ENCODE assay signal across 13 cellular contexts in genomic region chr18:13436596-13436995, GRCh38.
DNase-seq lines count a peak whose midpoint lies in the region; ATAC-seq lines count a peak whose summit lies in the region.
"Had no signal": no experiment of that assay in that cellular context is flagged by ENCODE, and none has a peak within 500 bp of the region (broad histone marks: within the 10 kb centered on the region; RNA-seq: fewer than 3 reads in every experiment).

No MANE protein-coding gene starts in this region.

- no peak overlapping the region for H3K4me3 Mint-ChIP-seq in T-helper 1 cell treated with Interleukin-12 subunit alpha and Interleukin-12 subunit beta and Interleukin-4 antibody, amounts not matched to agents 30 μg/mL and 1 μg/mL, for 36 hours
- H3K4me3 Mint-ChIP-seq in naive thymus-derived CD8-positive, alpha-beta T cell: peak overlapping the region; percentile 53 to 87 (median 80)
- H3K4me3 Mint-ChIP-seq: activated B cell treated with CpG ODN at 0.5 μM for 24 hours, neural crest cell had no signal

- H3K9ac ChIP-seq in BLaER1 treated with 17β-estradiol and CSF1 and Interleukin-3, amounts not matched to agents 10 nM and 100 nM: peak overlapping the region in 8 of 11 experiments; percentile 8 to 78 (median 61); a peak in 13 of 22 replicates

- ATAC-seq in activated naive CD4-positive, alpha-beta T cell treated with anti-CD3 and anti-CD28 coated beads, Interleukin-2, amount 50 U/mL, for 72 hours: no peak
- peak; percentile 48 to 63 for ATAC-seq in naive thymus-derived CD8-positive, alpha-beta T cell
- no peak for ATAC-seq in HG02623 (IDR thresholded peaks at IDR 0.05; ENCODE audit: unreplicated experiment)
- no peak for ATAC-seq in GM18519 (IDR thresholded peaks at IDR 0.05; ENCODE audit: low FRiP score, unreplicated experiment)
- ATAC-seq in HG03378 (IDR thresholded peaks at IDR 0.05; ENCODE audit: unreplicated experiment): no peak

- no peaks in the 10 kb centered on the region for H3K36me3 Mint-ChIP-seq in T-helper 1 cell treated with Interleukin-12 subunit alpha and Interleukin-12 subunit beta and Interleukin-4 antibody, amounts not matched to agents 30 μg/mL and 1 μg/mL, for 36 hours (ENCODE audit: low read depth)
- H3K36me3 Mint-ChIP-seq in activated naive CD4-positive, alpha-beta T cell treated with anti-CD3 and anti-CD28 coated beads, Interleukin-2, amount 50 U/mL, for 72 hours: peaks cover 0 to 3% of the 10 kb centered on the region in 2 donors
- peaks cover 0 to 2% (median 0%) of the 10 kb centered on the region in 3 donors for H3K36me3 Mint-ChIP-seq in naive thymus-derived CD8-positive, alpha-beta T cell

- no peaks in the 10 kb centered on the region for H3K9me3 ChIP-seq in BLaER1 treated with 17β-estradiol and CSF1 and Interleukin-3, amounts not matched to agents 10 nM and 100 nM (replicated peaks in 1 of 11)

- peak overlapping the region in 9 of 11 experiments; percentile 48 to 83 (median 71); a peak in 18 of 22 replicates for H3K27ac ChIP-seq in BLaER1 treated with 17β-estradiol and CSF1 and Interleukin-3, amounts not matched to agents 10 nM and 100 nM

- no peaks in the 10 kb centered on the region for H3K27me3 Mint-ChIP-seq in T-helper 1 cell treated with Interleukin-12 subunit alpha and Interleukin-12 subunit beta and Interleukin-4 antibody, amounts not matched to agents 30 μg/mL and 1 μg/mL, for 36 hours (ENCODE audit: low read depth)
- no peaks in the 10 kb centered on the region for H3K27me3 Mint-ChIP-seq in naive thymus-derived CD8-positive, alpha-beta T cell

- no peaks in the 10 kb centered on the region for H3K27me3 ChIP-seq in BLaER1 treated with 17β-estradiol and CSF1 and Interleukin-3, amounts not matched to agents 10 nM and 100 nM

- H3K9me3 Mint-ChIP-seq in T-helper 1 cell treated with Interleukin-12 subunit alpha and Interleukin-12 subunit beta and Interleukin-4 antibody, amounts not matched to agents 30 μg/mL and 1 μg/mL, for 36 hours: no peaks in the 10 kb centered on the region
- no peaks in the 10 kb centered on the region for H3K9me3 Mint-ChIP-seq in activated naive CD4-positive, alpha-beta T cell treated with anti-CD3 and anti-CD28 coated beads, Interleukin-2, amount 50 U/mL, for 72 hours
- H3K9me3 Mint-ChIP-seq in naive thymus-derived CD8-positive, alpha-beta T cell: no peaks in the 10 kb centered on the region
- H3K9me3 Mint-ChIP-seq: activated B cell treated with CpG ODN at 0.5 μM for 24 hours, neural crest cell had no signal

- H3K4me3 ChIP-seq in BLaER1 treated with 17β-estradiol and CSF1 and Interleukin-3, amounts not matched to agents 10 nM and 100 nM: peak overlapping the region in 1 of 10 experiments; percentile 33; a peak in 1 of 20 replicates

- H4K20me1 ChIP-seq in BLaER1 treated with 17β-estradiol and CSF1 and Interleukin-3, amounts not matched to agents 10 nM and 100 nM: no peaks in the 10 kb centered on the region; a peak in 1 of 22 replicates

- peak overlapping the region; percentile 79 to 94 (median 87) for H3K4me2 ChIP-seq in BLaER1 treated with 17β-estradiol and CSF1 and Interleukin-3, amounts not matched to agents 10 nM and 100 nM

- H3K36me3 ChIP-seq in BLaER1 treated with 17β-estradiol and CSF1 and Interleukin-3, amounts not matched to agents 10 nM and 100 nM: peaks cover 0 to 24% (median 6%) of the 10 kb centered on the region in 11 experiments; a peak in 9 of 22 replicates

- POLR2A ChIA-PET in naive thymus-derived CD8-positive, alpha-beta T cell (lab: Charles Lee): no interaction called here

- peaks cover 68 to 100% (median 77%) of the 10 kb centered on the region in 10 experiments for H3K4me1 ChIP-seq in BLaER1 treated with 17β-estradiol and CSF1 and Interleukin-3, amounts not matched to agents 10 nM and 100 nM

- H3K27ac Mint-ChIP-seq in T-helper 1 cell treated with Interleukin-12 subunit alpha and Interleukin-12 subunit beta and Interleukin-4 antibody, amounts not matched to agents 30 μg/mL and 1 μg/mL, for 36 hours: peak overlapping the region; percentile 68
- peak overlapping the region; percentile 93 for H3K27ac Mint-ChIP-seq in activated naive CD4-positive, alpha-beta T cell treated with anti-CD3 and anti-CD28 coated beads, Interleukin-2, amount 50 U/mL, for 72 hours
- H3K27ac Mint-ChIP-seq in naive thymus-derived CD8-positive, alpha-beta T cell: peak overlapping the region; percentile 87 to 99 (median 93)
- H3K27ac Mint-ChIP-seq: activated B cell treated with CpG ODN at 0.5 μM for 24 hours had no signal

- no peak for DNase-seq in activated naive CD4-positive, alpha-beta T cell treated with anti-CD3 and anti-CD28 coated beads, Interleukin-2, amount 50 U/mL, for 72 hours (ENCODE audit: low spot score in 2 of 2)
- DNase-seq in naive thymus-derived CD8-positive, alpha-beta T cell: peak in 9 of 10 donors; percentile 11 to 59 (median 30)
- DNase-seq in NCI-H2029 treated with DMSO at 0.1 percent for 48 hours (lab: John Stamatoyannopoulos, UW): no peak
- DNase-seq: activated B cell treated with CpG ODN at 0.5 μM for 24 hours, IMR-90, NCI-H2107, RPMI8226 had no signal

- H3K4me1 Mint-ChIP-seq in T-helper 1 cell treated with Interleukin-12 subunit alpha and Interleukin-12 subunit beta and Interleukin-4 antibody, amounts not matched to agents 30 μg/mL and 1 μg/mL, for 36 hours (ENCODE audit: low read depth): peaks cover 51% of the 10 kb centered on the region
- H3K4me1 Mint-ChIP-seq in naive thymus-derived CD8-positive, alpha-beta T cell: peaks cover 40 to 52% (median 45%) of the 10 kb centered on the region in 4 donors
- H3K4me1 Mint-ChIP-seq: neural crest cell had no signal

Comparison
In these comparisons a context has a peak if more than half of its experiments do, and no peak if none do; other contexts are left out.
1. ATAC-seq: peak in naive thymus-derived CD8-positive, alpha-beta T cell (2 of 2); none in activated naive CD4-positive, alpha-beta T cell treated with anti-CD3 and anti-CD28 coated beads, Interleukin-2, amount 50 U/mL, for 72 hours (0 of 2), HG02623 (single experiment), GM18519 (single experiment) and HG03378 (single experiment).
2. DNase-seq: peak in naive thymus-derived CD8-positive, alpha-beta T cell (9 of 10); none in activated naive CD4-positive, alpha-beta T cell treated with anti-CD3 and anti-CD28 coated beads, Interleukin-2, amount 50 U/mL, for 72 hours (0 of 2) and NCI-H2029 treated with DMSO at 0.1 percent for 48 hours (single experiment).
3. Peak in every context shown above with its lines, with median percentiles within 50 percentile points of each other: H3K27ac Mint-ChIP-seq.